In genomic region chr4:182547435-182547834, GRCh38 we compare ENCODE assay signal across 13 cellular contexts.
A peak's percentile ranks its signal among the peaks of the same experiment; 100 is the strongest.
DNase-seq lines count a peak whose midpoint lies in the region; ATAC-seq lines count a peak whose summit lies in the region.
"Had no signal": no experiment of that assay in that cellular context is flagged by ENCODE, and none has a peak within 500 bp of the region (broad histone marks: within the 10 kb centered on the region; RNA-seq: fewer than 3 reads in every experiment).

No MANE protein-coding gene starts in this region.

- H3K27ac Mint-ChIP-seq in activated naive CD8-positive, alpha-beta T cell treated with anti-CD3 and anti-CD28 coated beads for 36 hours = no peak overlapping the region
- H3K27ac Mint-ChIP-seq: activated B cell treated with CpG ODN at 0.5 μM for 24 hours had no signal

- H3K27me3 Mint-ChIP-seq in activated naive CD8-positive, alpha-beta T cell treated with anti-CD3 and anti-CD28 coated beads for 36 hours = peaks cover 13% of the 10 kb centered on the region

- no peak for DNase-seq in effector CD8-positive, alpha-beta T cell (lab: John Stamatoyannopoulos, UW)
- no peak for DNase-seq in activated naive CD8-positive, alpha-beta T cell treated with anti-CD3 and anti-CD28 coated beads for 36 hours
- DNase-seq in LoVo (ENCODE audit: low spot score) (no peak), NCI-H2029 (lab: John Stamatoyannopoulos, UW) (no peak)
- DNase-seq: activated B cell treated with CpG ODN at 0.5 μM for 24 hours, adrenal gland, KBM-7, NCI-H226, SHP77 treated with DMSO at 0.1 percent for 48 hours had no signal

- H3K4me1 Mint-ChIP-seq in activated naive CD8-positive, alpha-beta T cell treated with anti-CD3 and anti-CD28 coated beads for 36 hours = no peaks in the 10 kb centered on the region
- H3K4me1 Mint-ChIP-seq: activated B cell treated with CpG ODN at 0.5 μM for 24 hours had no signal

- peak; percentile 100 for ATAC-seq in GM18519 (IDR thresholded peaks at IDR 0.05; ENCODE audit: low FRiP score, unreplicated experiment)
- ATAC-seq in GM19397 (IDR thresholded peaks at IDR 0.05; ENCODE audit: unreplicated experiment) = peak; percentile 99
- peak; percentile 80 for ATAC-seq in HG02840 (IDR thresholded peaks at IDR 0.05; ENCODE audit: low FRiP score, unreplicated experiment)
- peak; percentile 100 for ATAC-seq in HG03469 (IDR thresholded peaks at IDR 0.05; ENCODE audit: unreplicated experiment)

- H3K4me3 Mint-ChIP-seq in activated naive CD8-positive, alpha-beta T cell treated with anti-CD3 and anti-CD28 coated beads for 36 hours = no peak overlapping the region
- H3K4me3 Mint-ChIP-seq: activated B cell treated with CpG ODN at 0.5 μM for 24 hours had no signal

- no peaks in the 10 kb centered on the region for H3K36me3 Mint-ChIP-seq in activated naive CD8-positive, alpha-beta T cell treated with anti-CD3 and anti-CD28 coated beads for 36 hours

- H3K9me3 Mint-ChIP-seq in activated naive CD8-positive, alpha-beta T cell treated with anti-CD3 and anti-CD28 coated beads for 36 hours = no peaks in the 10 kb centered on the region
- H3K9me3 Mint-ChIP-seq: activated B cell treated with CpG ODN at 0.5 μM for 24 hours had no signal
